ENCODE assay signal across 18 cellular contexts in genomic region chr1:221783437-221783836, GRCh38. TPM values are rescaled to one million over a fixed set of nuclear protein-coding genes. Genes with fewer than 3 reads are reported as not detected.
A peak's percentile ranks its signal among the peaks of the same experiment; 100 is the strongest.
DNase-seq lines count a peak whose midpoint lies in the region; ATAC-seq, FAIRE-seq and TF ChIP-seq lines count a peak whose summit lies in the region.
"Had no signal": no experiment of that assay in that cellular context is flagged by ENCODE, and none has a peak within 500 bp of the region (broad histone marks: within the 10 kb centered on the region; RNA-seq: fewer than 3 reads in every experiment).

No MANE protein-coding gene starts in this region.

- no peak overlapping the region for H3K27ac ChIP-seq in small intestine (ENCODE audit: low read depth in 1 of 2, low read length in 1 of 2)
- H3K27ac ChIP-seq in osteoblast (ENCODE audit: low read depth, low read length), result no peak overlapping the region
- H3K27ac ChIP-seq: heart right ventricle had no signal

- H3K27me3 ChIP-seq in small intestine (ENCODE audit: control insufficient read depth in 2 of 2, insufficient read depth in 2 of 2, low read length in 2 of 2) (no peaks in the 10 kb centered on the region), osteoblast (ENCODE audit: insufficient read depth, low read length) (no peaks in the 10 kb centered on the region)

- no peak for DNase-seq in activated T-cell treated with anti-CD3 and anti-CD28 coated beads, Interleukin-2, amount 50 U/mL, for 4 hours
- no peak for DNase-seq in activated T-cell treated with anti-CD3 and anti-CD28 coated beads, Interleukin-2, amount 50 U/mL, for 1 hour
- no peak for DNase-seq in activated T-helper 2 cell treated with anti-CD3 and anti-CD28 coated beads, Interferon-gamma antibody, Interleukin-2, Interleukin-4, amounts not matched to agents 10 μg/mL and 5 μg/mL and 100 μg/mL, durations not matched to agents 14 hours and 24 hours and 36 hours (ENCODE audit: low spot score)
- DNase-seq in small intestine (peak; percentile 34), NCI-H524 treated with DMSO at 0.1 percent for 48 hours (lab: John Stamatoyannopoulos, UW) (no peak), occipital lobe (lab: John Stamatoyannopoulos, UW) (no peak), osteoblast (ENCODE audit: insufficient read length, low spot score, missing footprints) (no peak)
- DNase-seq: ACHN, heart right ventricle, KBM-7, NCI-H1092, NCI-H2107, NCI-H69, posterior cingulate gyrus had no signal

- WGBS in small intestine, 3 donors, result 67 to 88% (median 69%) methylated on average over 6 of the region's 6 CpGs

- no peaks in the 10 kb centered on the region for H3K79me2 ChIP-seq in osteoblast (ENCODE audit: insufficient read depth, low read length)

- peak overlapping the region; percentile 62 for H3K27ac Mint-ChIP-seq in activated T-helper 2 cell treated with anti-CD3 and anti-CD28 coated beads, Interferon-gamma antibody, Interleukin-2, Interleukin-4, amounts not matched to agents 10 μg/mL and 5 μg/mL and 100 μg/mL, durations not matched to agents 14 hours and 24 hours and 36 hours

- no peaks in the 10 kb centered on the region for H3K9me3 ChIP-seq in small intestine (ENCODE audit: control insufficient read depth, low read depth)
- no peaks in the 10 kb centered on the region for H3K9me3 ChIP-seq in osteoblast (ENCODE audit: low read depth, low read length)
- H3K9me3 ChIP-seq: heart right ventricle had no signal

- H3K4me3 ChIP-seq in small intestine (ENCODE audit: low read depth in 1 of 2, low read length in 2 of 2) (no peak overlapping the region), osteoblast (ENCODE audit: insufficient read depth, low read length) (no peak overlapping the region)
- H3K4me3 ChIP-seq: heart right ventricle, lung had no signal

- no peak overlapping the region for H2AFZ ChIP-seq in osteoblast (ENCODE audit: low read length)

- peak; percentile 65 for ATAC-seq in activated T-cell treated with anti-CD3 and anti-CD28 coated beads, Interleukin-2, amount 50 U/mL, for 4 hours
- ATAC-seq in HG02610 (IDR thresholded peaks at IDR 0.05; ENCODE audit: unreplicated experiment), result peak; percentile 24
- ATAC-seq: heart right ventricle had no signal

- FAIRE-seq in small intestine (lab: Jason Lieb, UNC), result no peak
- FAIRE-seq: islet of Langerhans, urothelium cell line had no signal

- no peaks in the 10 kb centered on the region for H4K20me1 ChIP-seq in osteoblast (ENCODE audit: insufficient read depth, low read length)

- H3K4me2 ChIP-seq in osteoblast (ENCODE audit: insufficient read depth, low read length), result no peak overlapping the region

- H3K9me3 Mint-ChIP-seq in activated T-cell treated with anti-CD3 and anti-CD28 coated beads, Interleukin-2, amount 50 U/mL, for 4 hours, result no peaks in the 10 kb centered on the region
- no peaks in the 10 kb centered on the region for H3K9me3 Mint-ChIP-seq in activated T-helper 2 cell treated with anti-CD3 and anti-CD28 coated beads, Interferon-gamma antibody, Interleukin-2, Interleukin-4, amounts not matched to agents 10 μg/mL and 5 μg/mL and 100 μg/mL, durations not matched to agents 14 hours and 24 hours and 36 hours

- peak overlapping the region; percentile 37 for H3K4me3 Mint-ChIP-seq in activated T-cell treated with anti-CD3 and anti-CD28 coated beads, Interleukin-2, amount 50 U/mL, for 4 hours
- peak overlapping the region; percentile 42 for H3K4me3 Mint-ChIP-seq in activated T-helper 2 cell treated with anti-CD3 and anti-CD28 coated beads, Interferon-gamma antibody, Interleukin-2, Interleukin-4, amounts not matched to agents 10 μg/mL and 5 μg/mL and 100 μg/mL, durations not matched to agents 14 hours and 24 hours and 36 hours (ENCODE audit: low read depth)

- no peaks in the 10 kb centered on the region for H3K27me3 Mint-ChIP-seq in activated T-cell treated with anti-CD3 and anti-CD28 coated beads, Interleukin-2, amount 50 U/mL, for 4 hours (ENCODE audit: low read depth)
- H3K27me3 Mint-ChIP-seq in activated T-helper 2 cell treated with anti-CD3 and anti-CD28 coated beads, Interferon-gamma antibody, Interleukin-2, Interleukin-4, amounts not matched to agents 10 μg/mL and 5 μg/mL and 100 μg/mL, durations not matched to agents 14 hours and 24 hours and 36 hours (ENCODE audit: low read depth), result no peaks in the 10 kb centered on the region

- H3K4me1 Mint-ChIP-seq in activated T-cell treated with anti-CD3 and anti-CD28 coated beads, Interleukin-2, amount 50 U/mL, for 4 hours (ENCODE audit: low read depth), result peaks cover 60% of the 10 kb centered on the region
- H3K4me1 Mint-ChIP-seq in activated T-helper 2 cell treated with anti-CD3 and anti-CD28 coated beads, Interferon-gamma antibody, Interleukin-2, Interleukin-4, amounts not matched to agents 10 μg/mL and 5 μg/mL and 100 μg/mL, durations not matched to agents 14 hours and 24 hours and 36 hours (ENCODE audit: low read depth), result peaks cover 62% of the 10 kb centered on the region

- intact Hi-C loops in activated T-helper 2 cell treated with anti-CD3 and anti-CD28 coated beads, Interferon-gamma antibody, Interleukin-2, Interleukin-4, amounts not matched to agents 10 μg/mL and 5 μg/mL and 100 μg/mL, durations not matched to agents 14 hours and 24 hours and 36 hours (cut with micrococcal nuclease), result no loop called here

- H3K36me3 Mint-ChIP-seq in activated T-cell treated with anti-CD3 and anti-CD28 coated beads, Interleukin-2, amount 50 U/mL, for 4 hours (ENCODE audit: insufficient read depth), result no peaks in the 10 kb centered on the region
- no peaks in the 10 kb centered on the region for H3K36me3 Mint-ChIP-seq in activated T-helper 2 cell treated with anti-CD3 and anti-CD28 coated beads, Interferon-gamma antibody, Interleukin-2, Interleukin-4, amounts not matched to agents 10 μg/mL and 5 μg/mL and 100 μg/mL, durations not matched to agents 14 hours and 24 hours and 36 hours (ENCODE audit: low read depth)

- H3K36me3 ChIP-seq in small intestine (ENCODE audit: control insufficient read depth in 2 of 2, insufficient read depth in 2 of 2, low read length in 2 of 2) (no peaks in the 10 kb centered on the region), osteoblast (ENCODE audit: insufficient read depth, low read length) (no peaks in the 10 kb centered on the region)
- H3K36me3 ChIP-seq: heart right ventricle had no signal

- no peak for TF ChIP-seq CTCF in osteoblast (IDR thresholded peaks at IDR 0.05; ENCODE audit: extremely low read depth, low read depth, low read length)

- H3K4me1 ChIP-seq in small intestine (ENCODE audit: control insufficient read depth in 2 of 2, insufficient read depth in 1 of 2, low read depth in 1 of 2, low read length in 1 of 2) (peaks cover 0 to 3% of the 10 kb centered on the region in 2 donors), osteoblast (ENCODE audit: insufficient read depth, low read length) (no peaks in the 10 kb centered on the region)

RNA-seq across cellular contexts. Expression of gene DUSP10, which starts 41.5 kb away (rescaled TPM):
- total RNA-seq in activated T-cell treated with anti-CD3 and anti-CD28 coated beads, Interleukin-2, amount 50 U/mL, for 4 hours, result 10 to 100 TPM in 2 of 3 donors, 1 to 10 TPM in 1; 9.4 to 17.1 (median 12.4) TPM
- 21.0 and 21.7 TPM in 2 replicates for total RNA-seq in activated T-helper 2 cell treated with anti-CD3 and anti-CD28 coated beads, Interferon-gamma antibody, Interleukin-2, Interleukin-4, amounts not matched to agents 10 μg/mL and 5 μg/mL and 100 μg/mL, durations not matched to agents 14 hours and 24 hours and 36 hours
- 1 to 10 TPM; 1.1 to 2.8 (median 1.4) TPM for polyA plus RNA-seq in small intestine
- total RNA-seq in occipital lobe (5.3 TPM), osteoblast (62.2 and 69.5 TPM in 2 replicates)
